ENCODE assay signal across 8 cellular contexts in genomic region chr11:9663699-9664275, GRCh38. TPM values are rescaled to one million over a fixed set of nuclear protein-coding genes. Genes with fewer than 3 reads are reported as not detected.
DNase-seq lines count a peak whose midpoint lies in the region; ATAC-seq and TF ChIP-seq lines count a peak whose summit lies in the region.

Gene SWAP70 (plus strand): TSS chr11:9664077. CDS start chr11:9664180, 103 bp downstream.

- H3K4me1 ChIP-seq in mesenchymal stem cell (ENCODE audit: control insufficient read depth, insufficient read depth, low read depth, low read length), result peaks cover 8% of the 10 kb centered on the region

- peak; percentile 58 for TF ChIP-seq CTCF in AG09309 (IDR thresholded peaks at IDR 0.05; ENCODE audit: control insufficient read depth, insufficient read depth, low read depth, low read length, missing control alignments)

- H3K14ac ChIP-seq in mesenchymal stem cell (ENCODE audit: low read length in 2 of 2), result peak within 1 kb of the TSS in 1 of 2 experiments; percentile 48

- H4K91ac ChIP-seq in mesenchymal stem cell (ENCODE audit: low read length), result peak within 1 kb of the TSS; percentile 87

- peak within 1 kb of the TSS in 1 of 2 experiments; percentile 80 for H3K23ac ChIP-seq in mesenchymal stem cell (ENCODE audit: low read length in 2 of 2)

- H3K4me2 ChIP-seq in mesenchymal stem cell (ENCODE audit: low read length, poor library complexity, severe bottlenecking), result peak within 1 kb of the TSS; percentile 86

- H3K79me1 ChIP-seq in mesenchymal stem cell (replicated peaks; ENCODE audit: low read length, poor library complexity, severe bottlenecking), result peaks cover 3% of the 10 kb centered on the region

- H3K4me3 Mint-ChIP-seq in activated CD8-positive, alpha-beta T cell treated with anti-CD3 and anti-CD28 coated beads, Interleukin-2, amount 10 ng/mL, durations not matched to agents 7 days and 5 days, result peak within 1 kb of the TSS; percentile 85
- peak within 1 kb of the TSS; percentile 86 to 90 for H3K4me3 Mint-ChIP-seq in effector memory CD8-positive, alpha-beta T cell

- peak within 1 kb of the TSS; percentile 40 for H2AK5ac ChIP-seq in mesenchymal stem cell (ENCODE audit: low read length, severe bottlenecking)

- no peaks in the 10 kb centered on the region for H3K27me3 ChIP-seq in mesenchymal stem cell (ENCODE audit: control insufficient read depth in 1 of 2, insufficient read depth in 1 of 2, low read length in 2 of 2)

- peak within 1 kb of the TSS; percentile 71 for H3K27ac Mint-ChIP-seq in activated CD8-positive, alpha-beta T cell treated with anti-CD3 and anti-CD28 coated beads, Interleukin-2, amount 10 ng/mL, durations not matched to agents 7 days and 5 days
- peak within 1 kb of the TSS; percentile 66 to 81 for H3K27ac Mint-ChIP-seq in effector memory CD8-positive, alpha-beta T cell

- ATAC-seq in GM18873 (IDR thresholded peaks at IDR 0.05; ENCODE audit: low FRiP score, unreplicated experiment), result peak; percentile 70
- ATAC-seq in HG03108 (IDR thresholded peaks at IDR 0.05; ENCODE audit: unreplicated experiment), result peak; percentile 74
- ATAC-seq in activated CD8-positive, alpha-beta T cell treated with anti-CD3 and anti-CD28 coated beads, Interleukin-2, amount 10 ng/mL, durations not matched to agents 7 days and 5 days, result peak; percentile 98
- peak; percentile 94 for ATAC-seq in effector memory CD8-positive, alpha-beta T cell (replicated peaks)

- H3K27ac ChIP-seq in mesenchymal stem cell (ENCODE audit: low read length, poor library complexity, severe bottlenecking), result peak within 1 kb of the TSS; percentile 64

- H2BK15ac ChIP-seq in mesenchymal stem cell (ENCODE audit: low read depth, poor library complexity, severe bottlenecking), result peak within 1 kb of the TSS; percentile 88

- peaks cover 3 to 5% of the 10 kb centered on the region in 2 experiments for H3K36me3 ChIP-seq in mesenchymal stem cell (ENCODE audit: control insufficient read depth in 1 of 2, insufficient read depth in 2 of 2, low read depth in 1 of 2, low read length in 2 of 2)

- H3K4me3 ChIP-seq in AG09309 (ENCODE audit: control insufficient read depth, low read depth, low read length) (peak within 1 kb of the TSS; percentile 67), mesenchymal stem cell (ENCODE audit: insufficient read depth in 1 of 2, low read depth in 1 of 2, low read length in 2 of 2) (peak within 1 kb of the TSS; percentile 88 to 93)

- peak within 1 kb of the TSS; percentile 91 to 92 for H3K18ac ChIP-seq in mesenchymal stem cell (ENCODE audit: low read depth in 1 of 2, low read length in 2 of 2)

- H2BK12ac ChIP-seq in mesenchymal stem cell (ENCODE audit: low read length in 2 of 2), result peak within 1 kb of the TSS; percentile 45 to 69

- peak within 1 kb of the TSS; percentile 93 for H2BK120ac ChIP-seq in mesenchymal stem cell (ENCODE audit: low read depth, low read length)

- H2AFZ ChIP-seq in mesenchymal stem cell (ENCODE audit: low read depth, low read length), result peak within 1 kb of the TSS; percentile 66

- H3K9ac ChIP-seq in mesenchymal stem cell (ENCODE audit: low read length), result peak within 1 kb of the TSS; percentile 95

- peaks cover 22% of the 10 kb centered on the region for H3K27me3 Mint-ChIP-seq in activated CD8-positive, alpha-beta T cell treated with anti-CD3 and anti-CD28 coated beads, Interleukin-2, amount 10 ng/mL, durations not matched to agents 7 days and 5 days (ENCODE audit: low read depth)
- peaks cover 6 to 19% of the 10 kb centered on the region in 2 donors for H3K27me3 Mint-ChIP-seq in effector memory CD8-positive, alpha-beta T cell

- peak; percentile 59 for DNase-seq in AG09309 (ENCODE audit: low read depth)
- DNase-seq in NCI-H526 (lab: John Stamatoyannopoulos, UW), result peak; percentile 47 to 87
- peak; percentile 81 for DNase-seq in activated CD8-positive, alpha-beta T cell treated with anti-CD3 and anti-CD28 coated beads, Interleukin-2, amount 10 ng/mL, durations not matched to agents 7 days and 5 days
- DNase-seq in effector memory CD8-positive, alpha-beta T cell, result peak; percentile 61 to 70 (median 67)
- peak; percentile 87 for DNase-seq in mesenchymal stem cell
- peak; percentile 59 for DNase-seq in stimulated activated CD8-positive, alpha-beta memory T cell treated with anti-CD3 and anti-CD28 coated beads, Interleukin-12 subunit alpha, Interleukin-12 subunit beta, amount 100 ng/mL, for 24 hours (ENCODE audit: extremely low read depth)

- peak within 1 kb of the TSS; percentile 54 to 69 for H3K4ac ChIP-seq in mesenchymal stem cell (ENCODE audit: low read depth in 1 of 2, low read length in 2 of 2)

- peaks cover 20% of the 10 kb centered on the region for H3K36me3 Mint-ChIP-seq in activated CD8-positive, alpha-beta T cell treated with anti-CD3 and anti-CD28 coated beads, Interleukin-2, amount 10 ng/mL, durations not matched to agents 7 days and 5 days (ENCODE audit: low read depth)
- H3K36me3 Mint-ChIP-seq in effector memory CD8-positive, alpha-beta T cell (ENCODE audit: insufficient read depth), result peaks cover 5% of the 10 kb centered on the region

- CTCF ChIA-PET in activated CD8-positive, alpha-beta T cell treated with anti-CD3 and anti-CD28 coated beads, Interleukin-2, amount 10 ng/mL, durations not matched to agents 7 days and 5 days (lab: Charles Lee), result interaction anchor here (0.8 to 1.4 kb wide), 3 partner anchors 50 to 84 kb away, joined by 3 to 6 read pairs (median 4); no protein-coding TSS in a partner anchor

- peaks cover 16% of the 10 kb centered on the region for H3K9me3 Mint-ChIP-seq in activated CD8-positive, alpha-beta T cell treated with anti-CD3 and anti-CD28 coated beads, Interleukin-2, amount 10 ng/mL, durations not matched to agents 7 days and 5 days (ENCODE audit: insufficient read depth)
- H3K9me3 Mint-ChIP-seq in effector memory CD8-positive, alpha-beta T cell, result no peaks in the 10 kb centered on the region

- POLR2A ChIA-PET in activated CD8-positive, alpha-beta T cell treated with anti-CD3 and anti-CD28 coated beads, Interleukin-2, amount 10 ng/mL, durations not matched to agents 7 days and 5 days (lab: Charles Lee), result interaction anchor here (1.1 kb wide), 1 partner anchor 11 kb away, joined by 4 read pairs; no protein-coding TSS in a partner anchor

- no peaks in the 10 kb centered on the region for H3K9me3 ChIP-seq in mesenchymal stem cell (ENCODE audit: control insufficient read depth, low read length)

- 4% methylated on average over 35 of the region's 38 CpGs for WGBS in mesenchymal stem cell

- H2BK5ac ChIP-seq in mesenchymal stem cell (ENCODE audit: low read depth, low read length, poor library complexity, severe bottlenecking), result peak within 1 kb of the TSS; percentile 54

- peak within 1 kb of the TSS; percentile 95 for H4K8ac ChIP-seq in mesenchymal stem cell (ENCODE audit: low read length)

- peaks cover 22% of the 10 kb centered on the region for H3K4me1 Mint-ChIP-seq in activated CD8-positive, alpha-beta T cell treated with anti-CD3 and anti-CD28 coated beads, Interleukin-2, amount 10 ng/mL, durations not matched to agents 7 days and 5 days (ENCODE audit: low read depth)
- H3K4me1 Mint-ChIP-seq in effector memory CD8-positive, alpha-beta T cell (ENCODE audit: low read depth in 2 of 2), result peaks cover 8% of the 10 kb centered on the region in 2 donors

RNA-seq across cellular contexts. Expression of gene SWAP70, which starts in this region (rescaled TPM):
- 10 to 100 TPM; 11.5 to 13.3 TPM for total RNA-seq in activated CD8-positive, alpha-beta T cell treated with anti-CD3 and anti-CD28 coated beads, Interleukin-2, amount 10 ng/mL, durations not matched to agents 7 days and 5 days
- polyA plus RNA-seq in mesenchymal stem cell (2013, experiment 1 of 2), result 22.1 TPM
- 22.7 TPM for polyA plus RNA-seq in mesenchymal stem cell (2013, experiment 2 of 2)

Comparison
In these comparisons a context has a peak if more than half of its experiments do, and no peak if none do; other contexts are left out.
1. Peak in every context shown above with its lines: DNase-seq, ATAC-seq, H3K4me3 ChIP-seq and H3K27ac ChIP-seq.